Comparison of ENCODE assay signal across 13 cellular contexts in the genomic region with DNA sequence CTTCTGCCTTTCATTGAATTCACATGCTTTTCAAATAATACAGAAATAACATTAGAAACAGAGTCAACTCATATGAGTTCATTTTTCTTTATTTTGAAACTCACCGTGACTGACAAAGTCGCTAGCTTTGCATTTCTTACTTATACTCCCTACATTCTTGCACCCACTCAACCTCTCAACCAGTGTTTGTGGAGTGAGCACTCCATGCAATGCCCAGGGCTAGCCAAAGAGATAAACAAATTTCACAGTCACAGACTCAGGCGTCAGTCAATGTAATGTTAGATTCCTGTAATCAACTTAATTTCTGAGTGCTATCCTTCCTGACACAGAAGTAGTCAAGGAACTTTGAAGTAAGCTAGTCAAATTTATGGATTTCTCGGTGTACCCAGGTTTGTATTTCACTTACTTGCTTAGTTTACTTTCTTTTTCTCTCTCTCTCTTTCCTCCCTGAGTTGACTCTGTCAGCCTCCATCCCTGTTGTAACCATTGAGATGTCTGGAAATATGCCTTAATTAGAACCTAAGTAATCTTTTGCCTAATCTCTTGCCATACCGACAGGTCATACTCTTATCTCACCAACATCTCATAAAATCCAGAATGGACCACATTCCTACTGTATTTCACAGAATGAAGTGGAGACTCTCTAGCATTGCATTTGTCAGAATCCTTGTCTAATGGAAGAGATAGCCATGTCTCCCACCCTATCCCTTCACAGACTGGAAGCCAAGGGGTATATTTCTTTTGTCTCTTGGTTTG.
"Had no signal": no experiment of that assay in that cellular context is flagged by ENCODE, and none has a peak within 500 bp of the region (broad histone marks: within the 10 kb centered on the region; RNA-seq: fewer than 3 reads in every experiment).

No MANE protein-coding gene starts in this region.

- H3K4me3 ChIP-seq: mucosa of descending colon, right atrium auricular region, skin epidermis, upper lobe of left lung had no signal

- H3K27ac Mint-ChIP-seq: naive thymus-derived CD4-positive, alpha-beta T cell had no signal

- H3K27me3 ChIP-seq: right atrium auricular region, upper lobe of left lung had no signal

- H3K9me3 ChIP-seq: mucosa of descending colon, upper lobe of left lung had no signal

- ATAC-seq: mucosa of descending colon; naive thymus-derived CD4-positive, alpha-beta T cell; stimulated activated naive CD8-positive, alpha-beta T cell treated with anti-CD3 and anti-CD28 coated beads, Interleukin-15, Interleukin-2, amounts not matched to agents 100 U/mL and 50 U/mL, for 24 hours had no signal

- H3K27ac ChIP-seq: epithelial cell of prostate, skin epidermis had no signal

- H3K36me3 ChIP-seq: right atrium auricular region, upper lobe of left lung had no signal

- H3K4me1 Mint-ChIP-seq: naive thymus-derived CD4-positive, alpha-beta T cell had no signal

- DNase-seq: activated CD4-positive, CD25-positive, alpha-beta regulatory T cell treated with anti-CD3 and anti-CD28 coated beads, Interleukin-2, amount 50 U/mL, for 72 hours; activated naive CD4-positive, alpha-beta T cell treated with Interleukin-2 at 50 U/mL for 16 hours; foreskin melanocyte; mammary epithelial cell; mucosa of descending colon; naive thymus-derived CD4-positive, alpha-beta T cell; nucleus accumbens; stimulated activated naive CD8-positive, alpha-beta T cell treated with anti-CD3 and anti-CD28 coated beads, Interleukin-15, Interleukin-2, amounts not matched to agents 100 U/mL and 50 U/mL, for 24 hours; upper lobe of left lung had no signal

- H3K9me3 Mint-ChIP-seq: activated T-helper 17 cell treated with anti-CD3 and anti-CD28 coated beads, Interleukin-2, amount 50 U/mL, for 72 hours had no signal

- H3K4me3 Mint-ChIP-seq: activated T-helper 17 cell treated with anti-CD3 and anti-CD28 coated beads, Interleukin-2, amount 50 U/mL, for 72 hours; naive thymus-derived CD4-positive, alpha-beta T cell had no signal
